ENCODE assay signal across 8 cellular contexts in genomic region chrX:16836371-16836770, GRCh38. TPM values are rescaled to one million over a fixed set of nuclear protein-coding genes. Genes with fewer than 3 reads are reported as not detected.
DNase-seq lines count a peak whose midpoint lies in the region; ATAC-seq and TF ChIP-seq lines count a peak whose summit lies in the region.

No MANE protein-coding gene starts in this region.

- H3K27ac ChIP-seq in WERI-Rb-1, result no peak overlapping the region

- DNase-seq in AG09309 (ENCODE audit: low read depth), result no peak
- peak; percentile 42 for DNase-seq in WERI-Rb-1
- peak in 1 of 2 donors; percentile 30 for DNase-seq in left colon
- DNase-seq in NCI-H2107 treated with DMSO at 0.1 percent for 48 hours (lab: John Stamatoyannopoulos, UW; ENCODE audit: unreplicated experiment), result no peak
- no peak for DNase-seq in activated effector memory CD4-positive, alpha-beta T cell treated with anti-CD3 and anti-CD28 coated beads, Interleukin-2, amount 50 U/mL, for 16 hours
- no peak for DNase-seq in activated T-cell treated with anti-CD3 and anti-CD28 coated beads, Interleukin-2, amount 50 U/mL, for 48 hours

- no peaks in the 10 kb centered on the region for H3K27me3 ChIP-seq in WERI-Rb-1 (ENCODE audit: insufficient read depth, low read depth, severe bottlenecking)

- no peaks in the 10 kb centered on the region for H3K9me3 ChIP-seq in WERI-Rb-1 (ENCODE audit: severe bottlenecking)

- TF ChIP-seq CTCF in AG09309 (IDR thresholded peaks at IDR 0.05; ENCODE audit: control insufficient read depth, insufficient read depth, low read depth, low read length, missing control alignments), result peak; percentile 61
- peak; percentile 78 for TF ChIP-seq CTCF in WERI-Rb-1 (IDR thresholded peaks at IDR 0.05; ENCODE audit: low read depth, low read length)

- H3K4me3 ChIP-seq in AG09309 (ENCODE audit: control insufficient read depth, low read depth, low read length) (no peak overlapping the region), WERI-Rb-1 (ENCODE audit: low read depth, low read length) (no peak overlapping the region)

- intact Hi-C loops in left colon (cut with DNase I, micrococcal nuclease), result no loop called here

- ATAC-seq in GM21526 (IDR thresholded peaks at IDR 0.05; ENCODE audit: low FRiP score, unreplicated experiment) (peak; percentile 70), left colon (peak; percentile 89), GM21717 (IDR thresholded peaks at IDR 0.05; ENCODE audit: unreplicated experiment) (no peak)

- peaks cover 91% of the 10 kb centered on the region for H3K36me3 ChIP-seq in WERI-Rb-1

RNA-seq across cellular contexts. Expression of gene RBBP7, which starts 33.8 kb away (rescaled TPM):
- total RNA-seq in left colon, result 10 to 100 TPM; 66.3 to 73.2 TPM

RNA-seq across cellular contexts. Expression of gene TXLNG, which starts 50.1 kb away (rescaled TPM):
- 1 to 10 TPM; 7.7 to 9.7 TPM for total RNA-seq in left colon
